ENCODE assay signal across 23 cellular contexts in the genomic region with DNA sequence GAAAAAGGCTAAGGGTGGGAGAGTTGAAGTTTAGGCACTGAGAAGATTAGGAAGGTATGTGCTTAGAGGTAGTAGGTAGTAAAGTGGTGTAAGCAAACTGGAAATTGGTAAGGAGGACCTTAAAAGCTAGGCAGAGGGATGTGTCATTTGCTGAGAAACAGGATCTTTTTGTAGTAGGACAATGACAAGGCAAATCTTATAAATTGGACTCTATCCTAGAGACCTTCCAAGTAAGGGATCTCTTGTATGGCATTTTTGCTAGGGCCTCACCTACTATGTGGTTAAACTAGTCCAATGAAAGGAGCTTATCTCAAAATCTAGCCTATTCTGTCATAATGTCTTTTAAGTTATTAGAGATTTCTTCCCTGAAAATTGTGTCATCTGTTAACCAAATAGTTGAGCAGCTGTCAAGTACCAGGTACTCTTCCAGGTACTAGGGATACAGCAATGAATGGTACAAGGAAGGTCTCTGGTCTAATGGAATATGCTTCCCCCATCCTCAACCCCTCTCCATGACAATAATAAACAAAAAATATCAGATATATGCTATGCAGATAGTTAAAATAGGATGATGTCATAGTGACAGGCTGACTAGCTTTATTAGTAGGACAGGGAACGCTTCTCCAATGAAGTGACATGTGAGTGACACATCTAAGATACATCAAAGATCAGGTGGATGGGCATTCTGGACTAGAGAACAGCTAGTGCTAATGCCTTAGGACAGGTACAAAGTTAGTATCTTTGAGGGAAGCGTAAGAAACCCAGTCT. TPM values are rescaled to one million over a fixed set of nuclear protein-coding genes. Genes with fewer than 3 reads are reported as not detected.
DNase-seq lines count a peak whose midpoint lies in the region; FAIRE-seq and TF ChIP-seq lines count a peak whose summit lies in the region.
"Had no signal": no experiment of that assay in that cellular context is flagged by ENCODE, and none has a peak within 500 bp of the region (broad histone marks: within the 10 kb centered on the region; RNA-seq: fewer than 3 reads in every experiment).

No MANE protein-coding gene starts in this region.

- peaks cover 31% of the 10 kb centered on the region for H3K36me3 Mint-ChIP-seq in T-helper 1 cell treated with Interleukin-12 subunit alpha and Interleukin-12 subunit beta and Interleukin-4 antibody, amounts not matched to agents 30 μg/mL and 1 μg/mL, for 36 hours (ENCODE audit: low read depth)
- H3K36me3 Mint-ChIP-seq in MCF 10A (ENCODE audit: insufficient read depth, unreplicated experiment) (no peaks in the 10 kb centered on the region), glutamatergic neuron (ENCODE audit: unreplicated experiment) (peaks cover 4% of the 10 kb centered on the region)

- H3K9me3 ChIP-seq in mammary epithelial cell (replicated peaks; ENCODE audit: insufficient read depth, low read length) (no peaks in the 10 kb centered on the region), kidney (ENCODE audit: control insufficient read depth in 1 of 2, low read length in 2 of 2) (no peaks in the 10 kb centered on the region)
- H3K9me3 ChIP-seq: HAP-1 had no signal

- no peaks in the 10 kb centered on the region for H3K27me3 Mint-ChIP-seq in T-helper 1 cell treated with Interleukin-12 subunit alpha and Interleukin-12 subunit beta and Interleukin-4 antibody, amounts not matched to agents 30 μg/mL and 1 μg/mL, for 36 hours (ENCODE audit: low read depth)
- H3K27me3 Mint-ChIP-seq in MCF 10A (ENCODE audit: insufficient read depth, unreplicated experiment) = no peaks in the 10 kb centered on the region
- no peaks in the 10 kb centered on the region for H3K27me3 Mint-ChIP-seq in glutamatergic neuron (ENCODE audit: unreplicated experiment)
- H3K27me3 Mint-ChIP-seq: IgD-negative memory B cell had no signal

- no peaks in the 10 kb centered on the region for H3K9me3 Mint-ChIP-seq in T-helper 1 cell treated with Interleukin-12 subunit alpha and Interleukin-12 subunit beta and Interleukin-4 antibody, amounts not matched to agents 30 μg/mL and 1 μg/mL, for 36 hours
- H3K9me3 Mint-ChIP-seq in MCF 10A (ENCODE audit: unreplicated experiment) (no peaks in the 10 kb centered on the region), glutamatergic neuron (ENCODE audit: unreplicated experiment) (no peaks in the 10 kb centered on the region)
- H3K9me3 Mint-ChIP-seq: CD8-positive, alpha-beta T cell; IgD-negative memory B cell had no signal

- H3K27ac ChIP-seq in mammary epithelial cell (ENCODE audit: insufficient read depth, low read depth, low read length) = no peak overlapping the region
- no peak overlapping the region for H3K27ac ChIP-seq in kidney (ENCODE audit: low read depth in 2 of 2, low read length in 2 of 2)
- H3K27ac ChIP-seq: 22Rv1 had no signal

- no TSS peak for BruUV-seq in MCF 10A (replicated peaks; lab: Mats Ljungman, UMichigan)
- BruUV-seq in mammary epithelial cell (replicated peaks; lab: Mats Ljungman, UMichigan) = no TSS peak

- DNase-seq in T-helper 1 cell = no peak
- no peak for DNase-seq in MCF 10A (ENCODE audit: unreplicated experiment)
- DNase-seq in mammary epithelial cell = no peak
- DNase-seq in glutamatergic neuron = no peak
- no peak for DNase-seq in kidney
- no peak for DNase-seq in HTR-8/SVneo (ENCODE audit: insufficient read length, low spot score)
- no peak for DNase-seq in activated CD4-positive, alpha-beta T cell treated with anti-CD3 and anti-CD28 coated beads for 48 hours
- DNase-seq: C1 segment of cervical spinal cord; CD8-positive, alpha-beta T cell; DND-41; Karpas-422; NCI-H1048; NCI-H1417 treated with DMSO at 0.1 percent for 48 hours; NCI-H187; NCI-H446 treated with DMSO at 0.1 percent for 48 hours; NCI-H526 treated with DMSO at 0.1 percent for 48 hours; OCI-M1; Right ventricle myocardium superior had no signal

- H3K4me1 ChIP-seq in mammary epithelial cell (ENCODE audit: insufficient read depth, low read length) (no peaks in the 10 kb centered on the region), kidney (ENCODE audit: control insufficient read depth in 1 of 2, insufficient read depth in 1 of 2, low read depth in 1 of 2, low read length in 2 of 2) (no peaks in the 10 kb centered on the region)
- H3K4me1 ChIP-seq: HAP-1 had no signal

- no peak overlapping the region for H2AFZ ChIP-seq in mammary epithelial cell (ENCODE audit: low read depth, low read length)

- H3K9ac ChIP-seq in mammary epithelial cell (ENCODE audit: insufficient read depth, low read length) (no peak overlapping the region), kidney (ENCODE audit: low read length in 2 of 2) (no peak overlapping the region)

- H3K4me1 Mint-ChIP-seq in T-helper 1 cell treated with Interleukin-12 subunit alpha and Interleukin-12 subunit beta and Interleukin-4 antibody, amounts not matched to agents 30 μg/mL and 1 μg/mL, for 36 hours (ENCODE audit: low read depth) = peaks cover 5% of the 10 kb centered on the region
- no peaks in the 10 kb centered on the region for H3K4me1 Mint-ChIP-seq in MCF 10A (ENCODE audit: insufficient read depth, unreplicated experiment)
- H3K4me1 Mint-ChIP-seq in glutamatergic neuron (ENCODE audit: low read depth, unreplicated experiment) = no peaks in the 10 kb centered on the region

- no peaks in the 10 kb centered on the region for H4K20me1 ChIP-seq in mammary epithelial cell (ENCODE audit: insufficient read depth, low read length)

- H3K4me2 ChIP-seq in mammary epithelial cell (ENCODE audit: insufficient read depth, low read depth, low read length) = no peak overlapping the region

- no peak for FAIRE-seq in kidney (lab: Jason Lieb, UNC)
- no peak for FAIRE-seq in HTR-8/SVneo (lab: Jason Lieb, UNC)
- FAIRE-seq: GM12891 had no signal

- no peak overlapping the region for H3K4me3 Mint-ChIP-seq in T-helper 1 cell treated with Interleukin-12 subunit alpha and Interleukin-12 subunit beta and Interleukin-4 antibody, amounts not matched to agents 30 μg/mL and 1 μg/mL, for 36 hours
- no peak overlapping the region for H3K4me3 Mint-ChIP-seq in MCF 10A (ENCODE audit: unreplicated experiment)
- no peak overlapping the region for H3K4me3 Mint-ChIP-seq in glutamatergic neuron (ENCODE audit: unreplicated experiment)
- H3K4me3 Mint-ChIP-seq: CD8-positive, alpha-beta T cell; IgD-negative memory B cell had no signal

- H3K27me3 ChIP-seq in mammary epithelial cell (ENCODE audit: insufficient read depth, low read length) = no peaks in the 10 kb centered on the region

- H3K36me3 ChIP-seq in mammary epithelial cell (ENCODE audit: insufficient read depth, low read length) = peaks cover 42% of the 10 kb centered on the region
- H3K36me3 ChIP-seq in kidney (ENCODE audit: control insufficient read depth in 1 of 2, insufficient read depth in 2 of 2, low read length in 2 of 2) = peaks cover 27 to 67% of the 10 kb centered on the region in 2 donors

- TF ChIP-seq CTCF in MCF 10A (IDR thresholded peaks at IDR 0.05; ENCODE audit: unreplicated experiment) = no peak
- TF ChIP-seq CTCF in mammary epithelial cell (conservative IDR thresholded peaks at IDR 0.05 in 1 of 2, IDR thresholded peaks at IDR 0.05 in 1 of 2; ENCODE audit: extremely low read depth in 1 of 2, insufficient read depth in 1 of 2, low read depth in 1 of 2, low read length in 2 of 2) = no peak
- no peak for TF ChIP-seq CTCF in glutamatergic neuron (IDR thresholded peaks at IDR 0.05; ENCODE audit: partially characterized antibody, unreplicated experiment)
- no peak for TF ChIP-seq CTCF in kidney (IDR thresholded peaks at IDR 0.05; ENCODE audit: borderline replicate concordance, extremely low read depth, insufficient read depth)

- dilution Hi-C loops in mammary epithelial cell (cut with HindIII; ENCODE audit: low sequenced_read_pairs) = loop anchor here (5.0 kb wide), 1 partner anchor 81 kb away; no protein-coding TSS in a partner anchor

- POLR2A ChIA-PET in MCF 10A (lab: Yijun Ruan, JAX) = interaction anchor here (0.6 to 2.6 kb wide), 8 partner anchors 8 to 438 kb away, joined by 3 to 11 read pairs (median 5); a partner anchor contains a TSS

- H3K4me3 ChIP-seq in mammary epithelial cell (replicated peaks in 1 of 3; ENCODE audit: insufficient read depth in 1 of 3, low read depth in 2 of 3, low read length in 3 of 3) = no peak overlapping the region
- no peak overlapping the region for H3K4me3 ChIP-seq in kidney (ENCODE audit: low read length in 2 of 2)
- H3K4me3 ChIP-seq: HAP-1 had no signal

- WGBS in mammary epithelial cell (ENCODE audit: low coverage, missing lambda C conversion rate) = 100% methylated on average over 2 of the region's 2 CpGs

- intact Hi-C loops in MCF 10A (cut with micrococcal nuclease) = no loop called here
- intact Hi-C loops in mammary epithelial cell (cut with micrococcal nuclease) = no loop called here
- intact Hi-C loops in kidney (cut with DNase I) = no loop called here

- CTCF ChIA-PET in MCF 10A (lab: Yijun Ruan, JAX) (interaction anchor here (1.1 to 1.8 kb wide), 3 partner anchors 10 to 45 kb away, joined by 4 to 5 read pairs (median 4); no protein-coding TSS in a partner anchor), mammary epithelial cell (lab: Charles Lee; ENCODE audit: low non-redundant PET) (no interaction called here)

- H3K27ac Mint-ChIP-seq in T-helper 1 cell treated with Interleukin-12 subunit alpha and Interleukin-12 subunit beta and Interleukin-4 antibody, amounts not matched to agents 30 μg/mL and 1 μg/mL, for 36 hours = peak overlapping the region; percentile 10
- H3K27ac Mint-ChIP-seq in MCF 10A (ENCODE audit: low read depth, unreplicated experiment) (peak overlapping the region; percentile 44), glutamatergic neuron (ENCODE audit: unreplicated experiment) (peak overlapping the region; percentile 31)
- H3K27ac Mint-ChIP-seq: CD8-positive, alpha-beta T cell had no signal

- in situ Hi-C loops in mammary epithelial cell (cut with MboI; ENCODE audit: low sequenced_read_pairs in 2 of 2) = no loop called here

- H3K79me2 ChIP-seq in mammary epithelial cell (ENCODE audit: insufficient read depth, low read length) = peaks cover 33% of the 10 kb centered on the region

RNA-seq across cellular contexts. Expression of a gene that starts 17.7 kb away (rescaled TPM):
- 96.7 and 97.1 TPM in 2 replicates for total RNA-seq in MCF 10A (2022)
- total RNA-seq in mammary epithelial cell = 100 to 1,000 TPM in 1 of 2 donors, 10 to 100 TPM in 1; 94.1 to 128 TPM
- polyA plus RNA-seq in mammary epithelial cell = 27.5 TPM
- polyA minus RNA-seq in mammary epithelial cell = 28.1 TPM
- total RNA-seq in glutamatergic neuron (ENCODE audit: unreplicated experiment) = 105 TPM
- 64.9 TPM for total RNA-seq in kidney
- 30.1 TPM for polyA plus RNA-seq in kidney (ENCODE audit: insufficient read depth, low read depth, low replicate concordance)

RNA-seq across cellular contexts. Expression of a gene that starts 32.5 kb away (rescaled TPM):
- total RNA-seq in MCF 10A (2022) (24.7 and 28.0 TPM in 2 replicates), mammary epithelial cell (10 to 100 TPM; 29.8 to 33.3 TPM), glutamatergic neuron (ENCODE audit: unreplicated experiment) (28.5 TPM), kidney (25.9 TPM)
- polyA plus RNA-seq in mammary epithelial cell (20.2 TPM), kidney (ENCODE audit: insufficient read depth, low read depth, low replicate concordance) (40.4 TPM)
- 55.0 TPM for polyA minus RNA-seq in mammary epithelial cell
